In genomic region chr6:28090902-28091586, GRCh38 we compare ENCODE assay signal across 12 cellular contexts. TPM values are rescaled to one million over a fixed set of nuclear protein-coding genes. Genes with fewer than 3 reads are reported as not detected.
DNase-seq lines count a peak whose midpoint lies in the region; ATAC-seq and TF ChIP-seq lines count a peak whose summit lies in the region.
"Had no signal": no experiment of that assay in that cellular context is flagged by ENCODE, and none has a peak within 500 bp of the region (broad histone marks: within the 10 kb centered on the region; RNA-seq: fewer than 3 reads in every experiment).

No MANE protein-coding gene starts in this region.

- POLR2A ChIA-PET in PC-9 (lab: Charles Lee; ENCODE audit: unreplicated experiment): interaction anchor here (0.6 kb wide), 1 partner anchor 37 kb away, joined by 5 read pairs; no protein-coding TSS in a partner anchor

- no peaks in the 10 kb centered on the region for H3K4me1 ChIP-seq in esophagus (ENCODE audit: control insufficient read depth in 2 of 2, insufficient read depth in 2 of 2, low read length in 1 of 2)
- H3K4me1 ChIP-seq in lung (ENCODE audit: control insufficient read depth in 2 of 2, insufficient read depth in 2 of 2, low read length in 2 of 2): no peaks in the 10 kb centered on the region
- H3K4me1 ChIP-seq in urinary bladder (ENCODE audit: insufficient read depth): no peaks in the 10 kb centered on the region
- no peaks in the 10 kb centered on the region for H3K4me1 ChIP-seq in PC-9 (replicated peaks; ENCODE audit: insufficient read depth)

- H3K36me3 Mint-ChIP-seq in activated naive CD4-positive, alpha-beta T cell treated with anti-CD3 and anti-CD28 coated beads for 36 hours (ENCODE audit: low read depth): peaks cover 52% of the 10 kb centered on the region
- H3K36me3 Mint-ChIP-seq in activated naive CD4-positive, alpha-beta T cell treated with anti-CD3 and anti-CD28 coated beads, Interleukin-2, amount 10 ng/mL, durations not matched to agents 7 days and 5 days: peaks cover 36% of the 10 kb centered on the region

- H3K4me2 ChIP-seq in PC-9: no peak overlapping the region

- WGBS in esophagus, 2 donors: 34 to 35% methylated on average over 33 to 34 of the region's 34 CpGs
- 23 to 28% methylated on average over 34 of the region's 34 CpGs for WGBS in lung, 2 donors
- 10% methylated on average over 34 of the region's 34 CpGs for WGBS in urinary bladder

- peak overlapping the region; percentile 44 for H3K4me3 Mint-ChIP-seq in activated naive CD4-positive, alpha-beta T cell treated with anti-CD3 and anti-CD28 coated beads for 36 hours
- H3K4me3 Mint-ChIP-seq in activated naive CD4-positive, alpha-beta T cell treated with anti-CD3 and anti-CD28 coated beads, Interleukin-2, amount 10 ng/mL, durations not matched to agents 7 days and 5 days: no peak overlapping the region
- H3K4me3 Mint-ChIP-seq: T-helper 17 cell had no signal

- DNase-seq in activated naive CD4-positive, alpha-beta T cell treated with anti-CD3 and anti-CD28 coated beads for 36 hours: no peak
- DNase-seq in activated naive CD4-positive, alpha-beta T cell treated with anti-CD3 and anti-CD28 coated beads, Interleukin-2, amount 10 ng/mL, durations not matched to agents 7 days and 5 days: no peak
- DNase-seq in lung (ENCODE audit: low spot score): no peak
- no peak for DNase-seq in PC-9
- DNase-seq in AML-193 (lab: John Stamatoyannopoulos, UW): no peak
- DNase-seq: NCI-H2029 treated with DMSO at 0.1 percent for 48 hours, OCI-M1, T-helper 17 cell had no signal

- intact Hi-C loops in activated naive CD4-positive, alpha-beta T cell treated with anti-CD3 and anti-CD28 coated beads for 36 hours (cut with micrococcal nuclease): no loop called here
- intact Hi-C loops in PC-9 (cut with micrococcal nuclease; ENCODE audit: unreplicated experiment): no loop called here

- H3K9me3 ChIP-seq in esophagus (ENCODE audit: control insufficient read depth in 2 of 2, insufficient read depth in 1 of 2, low read depth in 1 of 2, low read length in 1 of 2) (peaks cover 3 to 4% of the 10 kb centered on the region in 2 donors), lung (ENCODE audit: control insufficient read depth in 2 of 2, insufficient read depth in 1 of 2, low read length in 1 of 2) (peaks cover 5 to 12% of the 10 kb centered on the region in 2 donors), PC-9 (ENCODE audit: insufficient read depth, low read depth) (peaks cover 58% of the 10 kb centered on the region)

- no peaks in the 10 kb centered on the region for H3K4me1 Mint-ChIP-seq in activated naive CD4-positive, alpha-beta T cell treated with anti-CD3 and anti-CD28 coated beads for 36 hours (ENCODE audit: low read depth)
- H3K4me1 Mint-ChIP-seq in activated naive CD4-positive, alpha-beta T cell treated with anti-CD3 and anti-CD28 coated beads, Interleukin-2, amount 10 ng/mL, durations not matched to agents 7 days and 5 days: peaks cover 2% of the 10 kb centered on the region
- H3K4me1 Mint-ChIP-seq: T-helper 17 cell had no signal

- CTCF ChIA-PET in activated naive CD4-positive, alpha-beta T cell treated with anti-CD3 and anti-CD28 coated beads for 36 hours (lab: Charles Lee): no interaction called here
- CTCF ChIA-PET in activated naive CD4-positive, alpha-beta T cell treated with anti-CD3 and anti-CD28 coated beads, Interleukin-2, amount 10 ng/mL, durations not matched to agents 7 days and 5 days (lab: Charles Lee): no interaction called here
- CTCF ChIA-PET in PC-9 (lab: Charles Lee): no interaction called here

- ATAC-seq in lung (ENCODE audit: insufficient read depth, low FRiP score): no peak
- ATAC-seq in HG03097 (IDR thresholded peaks at IDR 0.05; ENCODE audit: low FRiP score, unreplicated experiment): no peak
- ATAC-seq: sciatic nerve, T-helper 17 cell had no signal

- no peak overlapping the region for H3K27ac Mint-ChIP-seq in activated naive CD4-positive, alpha-beta T cell treated with anti-CD3 and anti-CD28 coated beads for 36 hours
- no peak overlapping the region for H3K27ac Mint-ChIP-seq in activated naive CD4-positive, alpha-beta T cell treated with anti-CD3 and anti-CD28 coated beads, Interleukin-2, amount 10 ng/mL, durations not matched to agents 7 days and 5 days
- H3K27ac Mint-ChIP-seq: T-helper 17 cell had no signal

- no peaks in the 10 kb centered on the region for H3K79me2 ChIP-seq in PC-9 (ENCODE audit: low read depth)

- TF ChIP-seq CTCF in lung (IDR thresholded peaks at IDR 0.05; ENCODE audit: control extremely low read depth, extremely low read depth): no peak
- no peak for TF ChIP-seq CTCF in PC-9 (conservative IDR thresholded peaks at IDR 0.05)

- H3K4me3 ChIP-seq in esophagus (ENCODE audit: low read depth in 1 of 2, low read length in 2 of 2) (peak overlapping the region; percentile 2 to 23), lung (peak overlapping the region; percentile 40), urinary bladder (ENCODE audit: low read depth, low read length) (peak overlapping the region; percentile 34), PC-9 (no peak overlapping the region)

- H3K27ac ChIP-seq in esophagus (ENCODE audit: low read depth in 2 of 2, low read length in 1 of 2) (no peak overlapping the region), lung (ENCODE audit: low read depth in 1 of 2, low read length in 1 of 2) (peak overlapping the region in 1 of 2 donors; percentile 6), urinary bladder (ENCODE audit: low read depth) (no peak overlapping the region), PC-9 (no peak overlapping the region)

- peaks cover 30% of the 10 kb centered on the region for H3K9me3 Mint-ChIP-seq in activated naive CD4-positive, alpha-beta T cell treated with anti-CD3 and anti-CD28 coated beads for 36 hours
- H3K9me3 Mint-ChIP-seq in activated naive CD4-positive, alpha-beta T cell treated with anti-CD3 and anti-CD28 coated beads, Interleukin-2, amount 10 ng/mL, durations not matched to agents 7 days and 5 days: peaks cover 43% of the 10 kb centered on the region

- 0 out of 2 replicates have a peak, but pooled peaks cover 12% of the 10 kb centered on the region for H3F3A ChIP-seq in PC-9 (ENCODE audit: insufficient read depth, low read depth)

- H3K36me3 ChIP-seq in esophagus (ENCODE audit: control insufficient read depth in 2 of 2, insufficient read depth in 2 of 2, low read length in 1 of 2) (no peaks in the 10 kb centered on the region), lung (ENCODE audit: control insufficient read depth in 2 of 2, insufficient read depth in 2 of 2, low read length in 2 of 2) (peaks cover 7% of the 10 kb centered on the region in 2 donors), urinary bladder (ENCODE audit: insufficient read depth) (no peaks in the 10 kb centered on the region), PC-9 (ENCODE audit: low read depth) (peaks cover 41% of the 10 kb centered on the region)

- no peaks in the 10 kb centered on the region for H4K20me1 ChIP-seq in PC-9 (ENCODE audit: insufficient read depth)

- H3K27me3 ChIP-seq in esophagus (ENCODE audit: control insufficient read depth in 1 of 2, insufficient read depth in 2 of 2, low read length in 2 of 2): peaks cover 0 to 2% of the 10 kb centered on the region in 2 donors
- H3K27me3 ChIP-seq in lung (ENCODE audit: control insufficient read depth, insufficient read depth): no peaks in the 10 kb centered on the region
- H3K27me3 ChIP-seq in PC-9 (ENCODE audit: insufficient read depth, low read depth): no peaks in the 10 kb centered on the region

- no peak overlapping the region for H2AFZ ChIP-seq in PC-9

- H3K9me2 ChIP-seq in PC-9 (ENCODE audit: insufficient read depth): no peaks in the 10 kb centered on the region

- BruUV-seq in PC-9 (replicated peaks; lab: Mats Ljungman, UMichigan): no TSS peak

- H3K27me3 Mint-ChIP-seq in activated naive CD4-positive, alpha-beta T cell treated with anti-CD3 and anti-CD28 coated beads for 36 hours (ENCODE audit: low read depth): peaks cover 19% of the 10 kb centered on the region
- H3K27me3 Mint-ChIP-seq in activated naive CD4-positive, alpha-beta T cell treated with anti-CD3 and anti-CD28 coated beads, Interleukin-2, amount 10 ng/mL, durations not matched to agents 7 days and 5 days: peaks cover 10% of the 10 kb centered on the region

RNA-seq across cellular contexts. Expression of gene ZNF165, which starts 10.7 kb away (rescaled TPM):
- total RNA-seq in activated naive CD4-positive, alpha-beta T cell treated with anti-CD3 and anti-CD28 coated beads for 36 hours: 1 to 10 TPM; 6.1 to 6.5 TPM
- polyA plus RNA-seq in esophagus (1 to 10 TPM; 1.8 to 3.0 TPM), lung (1 to 10 TPM; 2.1 to 5.2 TPM), urinary bladder (0.90 TPM)
- total RNA-seq in lung (1 to 10 TPM; 2.6 to 4.0 TPM), urinary bladder (1.0 TPM), PC-9 (2021) (10.5 and 12.6 TPM in 2 replicates)

RNA-seq across cellular contexts. Expression of gene ZSCAN16, which starts 33.4 kb away (rescaled TPM):
- total RNA-seq in activated naive CD4-positive, alpha-beta T cell treated with anti-CD3 and anti-CD28 coated beads for 36 hours: 1 to 10 TPM; 2.3 TPM
- polyA plus RNA-seq in esophagus (1 to 10 TPM; 3.7 to 6.3 TPM), lung (10 to 100 TPM in 1 of 2 donors, 1 to 10 TPM in 1; 4.5 to 10.2 TPM), urinary bladder (3.5 TPM)
- total RNA-seq in lung (1 to 10 TPM; 5.0 to 7.1 TPM), urinary bladder (3.9 TPM), PC-9 (2021) (5.6 and 5.9 TPM in 2 replicates)

RNA-seq across cellular contexts. Expression of gene ZKSCAN8, which starts 50.6 kb away (rescaled TPM):
- 10 to 100 TPM; 14.8 to 15.0 TPM for total RNA-seq in activated naive CD4-positive, alpha-beta T cell treated with anti-CD3 and anti-CD28 coated beads for 36 hours
- 1 to 10 TPM; 1.7 to 2.7 TPM for polyA plus RNA-seq in esophagus
- total RNA-seq in lung: 10 to 100 TPM; 13.6 to 40.5 TPM
- polyA plus RNA-seq in lung: 1 to 10 TPM; 3.8 to 3.9 TPM
- total RNA-seq in urinary bladder: 33.0 TPM
- 12.0 TPM for polyA plus RNA-seq in urinary bladder
- total RNA-seq in PC-9 (2021): 27.2 and 31.5 TPM in 2 replicates
